Comparison of ENCODE assay signal across 26 cellular contexts in genomic region chr15:28272587-28272986, GRCh38.
"Had no signal": no experiment of that assay in that cellular context is flagged by ENCODE, and none has a peak within 500 bp of the region (broad histone marks: within the 10 kb centered on the region; RNA-seq: fewer than 3 reads in every experiment).

No MANE protein-coding gene starts in this region.

- H3K4me3 Mint-ChIP-seq: IgD-negative memory B cell had no signal

- H3K4me3 ChIP-seq: MG63, SJCRH30 had no signal

- H3K27ac ChIP-seq: HL-60, RWPE1, SJCRH30 had no signal

- FAIRE-seq: HTR-8/SVneo had no signal

- H3K27me3 Mint-ChIP-seq: IgD-negative memory B cell had no signal

- H3K9me3 Mint-ChIP-seq: IgD-negative memory B cell had no signal

- DNase-seq: KBM-7, MG63, NCI-H1092, NCI-H1105 treated with DMSO at 0.1 percent for 48 hours, NCI-H1417 treated with DMSO at 0.1 percent for 48 hours, NCI-H146, NCI-H187, NCI-H2029, NCI-H2081 treated with DMSO at 0.1 percent for 48 hours, NCI-H2171, NCI-H226, NCI-H446, NCI-H510A, NCI-H524 treated with DMSO at 0.1 percent for 48 hours, NCI-H69, NCI-H774, PC-3, SHP77 treated with DMSO at 0.1 percent for 48 hours, SJCRH30, T-helper 1 cell had no signal

- H3K9me3 ChIP-seq: MG63, SJCRH30 had no signal

- ATAC-seq: Panc1, PC-3, SK-N-SH treated with all-trans-retinoic acid at 6 μM for 48 hours had no signal

- H3K27me3 ChIP-seq: MG63, SJCRH30 had no signal

- H3K4me1 ChIP-seq: SJCRH30 had no signal

- H3K27ac Mint-ChIP-seq: IgD-negative memory B cell had no signal
